ENCODE assay signal across 21 cellular contexts in the genomic region with DNA sequence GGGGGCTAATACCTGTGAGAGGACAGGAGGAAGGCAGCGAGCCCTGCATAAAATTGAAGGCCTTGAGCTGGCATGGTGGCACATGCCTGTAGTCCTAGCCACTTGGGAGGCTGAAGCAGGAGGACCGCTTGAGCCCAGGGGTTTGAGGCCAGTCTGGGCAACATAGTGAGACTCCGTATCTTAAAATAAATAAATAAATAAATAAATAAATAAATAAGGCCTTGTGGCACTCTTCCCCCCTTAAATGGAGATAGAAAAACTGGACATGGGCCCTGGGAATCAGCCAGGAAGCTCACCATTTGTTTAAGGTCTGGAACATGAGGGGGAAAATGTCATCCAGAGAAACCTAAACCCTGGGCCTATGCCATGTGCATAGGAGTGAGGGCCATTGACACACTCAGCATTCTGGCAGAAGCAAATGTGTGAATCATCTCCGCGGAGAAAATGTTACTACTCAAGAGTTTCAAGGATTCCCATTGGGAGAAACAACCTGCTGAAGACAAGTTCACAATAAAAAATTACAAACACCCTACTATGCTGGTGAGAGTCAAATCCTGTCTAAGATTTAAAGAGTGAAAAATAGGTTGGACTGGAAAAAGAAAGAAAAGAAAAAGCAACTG. TPM values are rescaled to one million over a fixed set of nuclear protein-coding genes. Genes with fewer than 3 reads are reported as not detected.
DNase-seq lines count a peak whose midpoint lies in the region; ATAC-seq and TF ChIP-seq lines count a peak whose summit lies in the region.
"Had no signal": no experiment of that assay in that cellular context is flagged by ENCODE, and none has a peak within 500 bp of the region (broad histone marks: within the 10 kb centered on the region; RNA-seq: fewer than 3 reads in every experiment).

No MANE protein-coding gene starts in this region.

- TF ChIP-seq CTCF in AG10803 (conservative IDR thresholded peaks at IDR 0.05; ENCODE audit: low read length) (no peak), cardiac fibroblast (IDR thresholded peaks at IDR 0.05; ENCODE audit: low read depth, low read length) (no peak), stomach (IDR thresholded peaks at IDR 0.05) (no peak)

- intact Hi-C loops in stomach (cut with DNase I; ENCODE audit: low total_unique reads): no loop called here

- no peak for TF ChIP-seq EP300 in stomach (IDR thresholded peaks at IDR 0.05)

- no peak overlapping the region for H2BK5ac ChIP-seq in mesenchymal stem cell (ENCODE audit: low read depth, low read length, poor library complexity, severe bottlenecking)

- peak overlapping the region in 1 of 2 experiments; percentile 3 for H3K23ac ChIP-seq in mesenchymal stem cell (ENCODE audit: low read length in 2 of 2)

- no peak overlapping the region for H3K4me3 ChIP-seq in AG10803 (ENCODE audit: low read length)
- no peak overlapping the region for H3K4me3 ChIP-seq in MG63
- no peak overlapping the region for H3K4me3 ChIP-seq in cardiac fibroblast (replicated peaks in 1 of 2; ENCODE audit: low read depth in 2 of 2, low read length in 2 of 2)
- H3K4me3 ChIP-seq in mesenchymal stem cell (ENCODE audit: insufficient read depth in 1 of 2, low read depth in 1 of 2, low read length in 2 of 2): no peak overlapping the region
- no peak overlapping the region for H3K4me3 ChIP-seq in stomach
- H3K4me3 ChIP-seq: gastrocnemius medialis, ovary, right lobe of liver, tibial artery had no signal

- H2BK120ac ChIP-seq in mesenchymal stem cell (ENCODE audit: low read depth, low read length): no peak overlapping the region

- no peak overlapping the region for H2AK5ac ChIP-seq in mesenchymal stem cell (ENCODE audit: low read length, severe bottlenecking)

- no peak overlapping the region for H4K91ac ChIP-seq in mesenchymal stem cell (ENCODE audit: low read length)

- TF ChIP-seq POLR2A in stomach (IDR thresholded peaks at IDR 0.05): no peak

- H3K27me3 ChIP-seq in MG63 (no peaks in the 10 kb centered on the region), mesenchymal stem cell (ENCODE audit: control insufficient read depth in 1 of 2, insufficient read depth in 1 of 2, low read length in 2 of 2) (no peaks in the 10 kb centered on the region), stomach (no peaks in the 10 kb centered on the region)
- H3K27me3 ChIP-seq: gastrocnemius medialis, ovary, right lobe of liver, tibial artery had no signal

- no peak overlapping the region for H3K18ac ChIP-seq in mesenchymal stem cell (ENCODE audit: low read depth in 1 of 2, low read length in 2 of 2)

- peak; percentile 38 for DNase-seq in AG10803 (ENCODE audit: low read depth)
- DNase-seq in MG63: peak; percentile 78
- DNase-seq in cardiac fibroblast (ENCODE audit: low read depth in 2 of 2): peak; percentile 40 to 64
- peak; percentile 12 for DNase-seq in mesenchymal stem cell
- DNase-seq in stomach: no peak
- DNase-seq in DMS114 treated with DMSO at 0.1 percent for 48 hours (lab: John Stamatoyannopoulos, UW; ENCODE audit: unreplicated experiment): no peak
- DNase-seq: activated CD4-positive, alpha-beta T cell treated with anti-CD3 and anti-CD28 coated beads, Interleukin-2, amount 10 ng/mL, durations not matched to agents 7 days and 5 days; activated naive CD8-positive, alpha-beta T cell treated with anti-CD3 and anti-CD28 coated beads, Interleukin-2, amount 10 ng/mL, durations not matched to agents 7 days and 5 days; CD8-positive, alpha-beta T cell; gastrocnemius medialis; HFFc6; mammary epithelial cell; NCI-H1436 treated with DMSO at 0.1 percent for 48 hours; ovary; right lobe of liver; SIG-M5; stimulated activated naive B cell treated with anti-CD40 and anti-IgM and Interleukin-4, amounts not matched to agents 10 μg/mL and 1 μg/mL and 100 μg/mL, for 72 hours; T-helper 1 cell; tibial artery had no signal

- no peaks in the 10 kb centered on the region for H3K36me3 ChIP-seq in MG63
- no peaks in the 10 kb centered on the region for H3K36me3 ChIP-seq in mesenchymal stem cell (ENCODE audit: control insufficient read depth in 1 of 2, insufficient read depth in 2 of 2, low read depth in 1 of 2, low read length in 2 of 2)
- no peaks in the 10 kb centered on the region for H3K36me3 ChIP-seq in stomach
- H3K36me3 ChIP-seq: gastrocnemius medialis, ovary, right lobe of liver, tibial artery had no signal

- H3K4me1 ChIP-seq in mesenchymal stem cell (ENCODE audit: control insufficient read depth, insufficient read depth, low read depth, low read length) (peaks cover 3% of the 10 kb centered on the region), stomach (no peaks in the 10 kb centered on the region)
- H3K4me1 ChIP-seq: gastrocnemius medialis, right lobe of liver, tibial artery had no signal

- no peaks in the 10 kb centered on the region for H3K79me1 ChIP-seq in mesenchymal stem cell (replicated peaks; ENCODE audit: low read length, poor library complexity, severe bottlenecking)

- H3K9me3 ChIP-seq in MG63 (no peaks in the 10 kb centered on the region), mesenchymal stem cell (ENCODE audit: control insufficient read depth, low read length) (no peaks in the 10 kb centered on the region), stomach (no peaks in the 10 kb centered on the region)
- H3K9me3 ChIP-seq: gastrocnemius medialis, ovary, right lobe of liver, tibial artery had no signal

- no peak overlapping the region for H3K4me2 ChIP-seq in mesenchymal stem cell (ENCODE audit: low read length, poor library complexity, severe bottlenecking)

- no peak overlapping the region for H3K27ac ChIP-seq in mesenchymal stem cell (ENCODE audit: low read length, poor library complexity, severe bottlenecking)
- H3K27ac ChIP-seq in stomach: no peak overlapping the region
- H3K27ac ChIP-seq: gastrocnemius medialis, ovary, right lobe of liver, tibial artery had no signal

- H3K9ac ChIP-seq in mesenchymal stem cell (ENCODE audit: low read length): no peak overlapping the region

- no peak overlapping the region for H4K8ac ChIP-seq in mesenchymal stem cell (ENCODE audit: low read length)

- WGBS in mesenchymal stem cell: 100% methylated on average over 3 of the region's 5 CpGs
- 80 to 91% (median 90%) methylated on average over 4 to 5 of the region's 5 CpGs for WGBS in stomach, 5 donors

- no peak overlapping the region for H2BK12ac ChIP-seq in mesenchymal stem cell (ENCODE audit: low read length in 2 of 2)

- H3K4ac ChIP-seq in mesenchymal stem cell (ENCODE audit: low read depth in 1 of 2, low read length in 2 of 2): no peak overlapping the region

- H2BK15ac ChIP-seq in mesenchymal stem cell (ENCODE audit: low read depth, poor library complexity, severe bottlenecking): no peak overlapping the region

- H3K14ac ChIP-seq in mesenchymal stem cell (ENCODE audit: low read length in 2 of 2): no peak overlapping the region

- ATAC-seq in GM19397 (IDR thresholded peaks at IDR 0.05; ENCODE audit: unreplicated experiment) (no peak), HG02885 (IDR thresholded peaks at IDR 0.05; ENCODE audit: poor library complexity, unreplicated experiment) (no peak)
- ATAC-seq: CD8-positive, alpha-beta T cell; gastrocnemius medialis; right lobe of liver; stimulated activated naive B cell treated with anti-CD40 and anti-IgM and Interleukin-4, amounts not matched to agents 10 μg/mL and 1 μg/mL and 100 μg/mL, for 72 hours had no signal

- no peak overlapping the region for H2AFZ ChIP-seq in mesenchymal stem cell (ENCODE audit: low read depth, low read length)

RNA-seq across cellular contexts. Expression of a gene that starts 51.9 kb away (rescaled TPM):
- total RNA-seq in MG63 (2014; rRNA removed; shearing (Covaris generic); ENCODE audit: low replicate concordance): 8.8 and 13.9 TPM in 2 replicates
- 6.4 TPM for polyA plus RNA-seq in mesenchymal stem cell (2013, experiment 1 of 2)
- polyA plus RNA-seq in mesenchymal stem cell (2013, experiment 2 of 2): 6.2 TPM
- total RNA-seq in stomach: 10 to 100 TPM; 12.8 to 57.1 (median 39.4) TPM
- polyA plus RNA-seq in stomach: 1 to 10 TPM; 5.1 to 7.9 (median 5.7) TPM

Comparison
In these comparisons a context has a peak if more than half of its experiments do, and no peak if none do; other contexts are left out.
1. DNase-seq: peak in AG10803 (single experiment), MG63 (single experiment), cardiac fibroblast (2 of 2) and mesenchymal stem cell (single experiment); none in stomach (single experiment) and DMS114 treated with DMSO at 0.1 percent for 48 hours (single experiment).